In the genomic region with DNA sequence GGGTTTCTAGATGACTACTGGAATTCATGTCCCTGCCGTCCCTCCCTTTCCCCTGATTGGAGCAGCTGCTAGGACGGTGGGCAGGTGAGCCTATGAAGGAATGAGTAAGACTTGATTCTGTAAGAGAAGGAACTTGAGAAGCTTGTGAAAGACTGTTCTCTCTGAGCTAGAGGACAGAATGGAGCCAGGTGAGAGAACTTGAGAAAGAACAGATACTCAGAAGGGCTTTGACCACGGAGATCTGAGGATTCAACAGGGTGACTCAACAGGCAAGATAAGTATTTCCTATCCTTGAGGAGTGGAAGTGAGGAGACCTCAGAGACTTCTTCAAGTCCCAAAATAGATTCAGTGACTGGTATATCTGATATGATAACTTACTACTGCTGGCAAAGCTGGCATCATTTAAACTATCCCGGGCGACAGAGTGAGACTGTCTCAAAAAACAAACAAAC, we compare ENCODE assay signal across 1 cellular context.
TF ChIP-seq lines count a peak whose summit lies in the region.

No MANE protein-coding gene starts in this region.

TF ChIP-seq in HepG2, 621 proteins besides CTCF, POLR2A, EP300 and RAD21 (continued from another document):
- TF ChIP-seq, protein P1, sequence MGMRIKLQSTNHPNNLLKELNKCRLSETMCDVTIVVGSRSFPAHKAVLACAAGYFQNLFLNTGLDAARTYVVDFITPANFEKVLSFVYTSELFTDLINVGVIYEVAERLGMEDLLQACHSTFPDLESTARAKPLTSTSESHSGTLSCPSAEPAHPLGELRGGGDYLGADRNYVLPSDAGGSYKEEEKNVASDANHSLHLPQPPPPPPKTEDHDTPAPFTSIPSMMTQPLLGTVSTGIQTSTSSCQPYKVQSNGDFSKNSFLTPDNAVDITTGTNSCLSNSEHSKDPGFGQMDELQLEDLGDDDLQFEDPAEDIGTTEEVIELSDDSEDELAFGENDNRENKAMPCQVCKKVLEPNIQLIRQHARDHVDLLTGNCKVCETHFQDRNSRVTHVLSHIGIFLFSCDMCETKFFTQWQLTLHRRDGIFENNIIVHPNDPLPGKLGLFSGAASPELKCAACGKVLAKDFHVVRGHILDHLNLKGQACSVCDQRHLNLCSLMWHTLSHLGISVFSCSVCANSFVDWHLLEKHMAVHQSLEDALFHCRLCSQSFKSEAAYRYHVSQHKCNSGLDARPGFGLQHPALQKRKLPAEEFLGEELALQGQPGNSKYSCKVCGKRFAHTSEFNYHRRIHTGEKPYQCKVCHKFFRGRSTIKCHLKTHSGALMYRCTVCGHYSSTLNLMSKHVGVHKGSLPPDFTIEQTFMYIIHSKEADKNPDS (CRISPR knock-in tag; IDR thresholded peaks at IDR 0.05), result no peak
- TF ChIP-seq ZNF737 (CRISPR knock-in tag; IDR thresholded peaks at IDR 0.05; ENCODE audit: borderline replicate concordance) (no peak), SMARCE1 (IDR thresholded peaks at IDR 0.05; ENCODE audit: borderline replicate concordance) (no peak), ARNTL (CRISPR knock-in tag; IDR thresholded peaks at IDR 0.05) (no peak), ELF4 (CRISPR knock-in tag; IDR thresholded peaks at IDR 0.05; ENCODE audit: borderline replicate concordance) (no peak)
